Comparison of ENCODE assay signal across 33 cellular contexts in the genomic region with DNA sequence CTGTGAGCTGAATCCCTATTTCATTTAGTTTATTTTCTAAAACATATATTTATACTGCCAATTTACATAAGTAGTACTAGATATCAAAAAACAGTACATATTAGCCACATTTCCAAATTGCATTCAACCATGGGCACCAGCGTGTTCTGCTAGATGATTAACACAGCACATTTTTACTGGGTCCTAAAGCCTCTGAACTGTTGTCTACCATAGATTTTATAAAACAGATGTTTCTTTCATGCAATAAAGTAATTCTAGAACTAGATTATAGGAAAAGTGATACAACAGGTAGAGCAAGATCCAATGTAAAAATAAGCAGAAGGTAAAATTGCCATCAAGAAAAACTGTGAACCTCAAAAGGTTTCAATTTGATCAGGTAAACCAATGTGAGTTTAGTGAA.
"Had no signal": no experiment of that assay in that cellular context is flagged by ENCODE, and none has a peak within 500 bp of the region (broad histone marks: within the 10 kb centered on the region; RNA-seq: fewer than 3 reads in every experiment).

No MANE protein-coding gene starts in this region.

- H3K27ac ChIP-seq: adrenal gland, body of pancreas, brain microvascular endothelial cell, breast epithelium, VCaP had no signal

- H3K4me1 ChIP-seq: breast epithelium had no signal

- H3K36me3 ChIP-seq: adrenal gland, brain microvascular endothelial cell, breast epithelium had no signal

- H3K27me3 ChIP-seq: adrenal gland, body of pancreas, brain microvascular endothelial cell, breast epithelium had no signal

- H3K9me3 ChIP-seq: body of pancreas had no signal

- DNase-seq: activated B cell treated with CpG ODN at 0.5 μM for 24 hours; activated CD4-positive, alpha-beta memory T cell treated with anti-CD3 and anti-CD28 coated beads for 36 hours; activated CD4-positive, alpha-beta T cell treated with anti-CD3 and anti-CD28 coated beads for 4 hours; activated CD4-positive, alpha-beta T cell treated with anti-CD3 and anti-CD28 coated beads, Interleukin-2, amount 10 ng/mL, durations not matched to agents 24 days and 14 days; activated CD4-positive, alpha-beta T cell treated with anti-CD3 and anti-CD28 coated beads, Interleukin-2, amount 50 U/mL, for 1 hour; activated CD4-positive, alpha-beta T cell treated with anti-CD3 and anti-CD28 coated beads, Interleukin-2, amount 50 U/mL, for 4 hours; activated CD4-positive, CD25-positive, alpha-beta regulatory T cell treated with anti-CD3 and anti-CD28 coated beads, Interleukin-2, amount 50 U/mL, for 72 hours; activated CD8-positive, alpha-beta memory T cell treated with anti-CD3 and anti-CD28 coated beads, Interleukin-2, amount 50 U/mL, for 4 hours; activated CD8-positive, alpha-beta T cell treated with anti-CD3 and anti-CD28 coated beads for 36 hours; activated effector memory CD4-positive, alpha-beta T cell treated with anti-CD3 and anti-CD28 coated beads, Interleukin-2, amount 50 U/mL, for 16 hours; activated gamma-delta T cell treated with Interleukin-2 at 50 U/mL for 16 hours; activated naive CD4-positive, alpha-beta T cell; activated naive CD4-positive, alpha-beta T cell treated with anti-CD3 and anti-CD28 coated beads for 36 hours; activated naive CD4-positive, alpha-beta T cell treated with anti-CD3 and anti-CD28 coated beads, Interleukin-2, amount 50 U/mL, for 16 hours; activated naive CD8-positive, alpha-beta T cell treated with anti-CD3 and anti-CD28 coated beads for 36 hours; activated T-cell treated with anti-CD3 and anti-CD28 coated beads for 4 hours; activated T-cell treated with anti-CD3 and anti-CD28 coated beads, Interleukin-2, amount 50 U/mL, for 1 hour; activated T-cell treated with anti-CD3 and anti-CD28 coated beads, Interleukin-2, amount 50 U/mL, for 4 hours; activated T-cell treated with anti-CD3 and anti-CD28 coated beads, Interleukin-2, amount 50 U/mL, for 72 hours; adrenal gland; amniotic stem cell; aorta; body of pancreas; brain microvascular endothelial cell; central memory CD4-positive, alpha-beta T cell; cerebellar nuclear complex; T-helper 1 cell; T-helper 2 cell; T-helper 9 cell had no signal

- H3K4me3 ChIP-seq: adrenal gland, body of pancreas, breast epithelium had no signal

- ATAC-seq: activated CD8-positive, alpha-beta T cell treated with anti-CD3 and anti-CD28 coated beads for 36 hours; activated naive CD4-positive, alpha-beta T cell treated with anti-CD3 and anti-CD28 coated beads, Interleukin-2, amount 50 U/mL, for 72 hours; activated T-cell treated with anti-CD3 and anti-CD28 coated beads, Interleukin-2, amount 50 U/mL, for 4 hours; activated T-cell treated with anti-CD3 and anti-CD28 coated beads, Interleukin-2, amount 50 U/mL, for 72 hours; activated T-helper 17 cell treated with anti-CD3 and anti-CD28 coated beads, Interleukin-2, amount 50 U/mL, for 72 hours; body of pancreas had no signal
